20 cellular contexts compared by ENCODE assay signal in genomic region chr7:116226664-116227063, GRCh38. TPM values are rescaled to one million over a fixed set of nuclear protein-coding genes. Genes with fewer than 3 reads are reported as not detected.
DNase-seq lines count a peak whose midpoint lies in the region; ATAC-seq and TF ChIP-seq lines count a peak whose summit lies in the region.
"Had no signal": no experiment of that assay in that cellular context is flagged by ENCODE, and none has a peak within 500 bp of the region (broad histone marks: within the 10 kb centered on the region; RNA-seq: fewer than 3 reads in every experiment).

No MANE protein-coding gene starts in this region.

- BruUV-seq in A673 (replicated peaks; lab: Mats Ljungman, UMichigan): no TSS peak

- H3K27me3 ChIP-seq in A673 (replicated peaks; ENCODE audit: insufficient read depth, low read depth, low read length, poor library complexity) (no peaks in the 10 kb centered on the region), right atrium auricular region (no peaks in the 10 kb centered on the region)

- DNase-seq in A673 (ENCODE audit: low spot score) (no peak), RWPE1 (ENCODE audit: low spot score) (no peak), chondrocyte (ENCODE audit: low spot score) (no peak), SIG-M5 treated with dmso at 0.1 percent for 504 hours (lab: John Stamatoyannopoulos, UW; ENCODE audit: unreplicated experiment) (no peak), right atrium auricular region (ENCODE audit: low spot score) (no peak)
- no peak for DNase-seq in natural killer cell treated with Interleukin-12 subunit alpha and Interleukin-12 subunit beta and Interleukin-15 and Interleukin-18, amount 100 ng/mL, for 72 hours (ENCODE audit: low spot score)
- DNase-seq: activated CD4-positive, alpha-beta T cell treated with anti-CD3 and anti-CD28 coated beads for 1 hour; activated gamma-delta T cell treated with Interleukin-2 at 50 U/mL for 16 hours; Caco-2; hippocampal formation; left colon; NCI-H1436 treated with DMSO at 0.1 percent for 48 hours; posterior cingulate gyrus; stimulated activated naive B cell treated with anti-CD40 and anti-IgM and Interleukin-4, amounts not matched to agents 10 μg/mL and 1 μg/mL and 100 μg/mL, for 72 hours had no signal

- H3K36me3 ChIP-seq in A673 (ENCODE audit: insufficient read depth, low read length, poor library complexity, severe bottlenecking) (no peaks in the 10 kb centered on the region), right atrium auricular region (no peaks in the 10 kb centered on the region)

- H3K27me3 Mint-ChIP-seq in chondrocyte (ENCODE audit: low read depth): no peaks in the 10 kb centered on the region
- H3K27me3 Mint-ChIP-seq in natural killer cell treated with Interleukin-12 subunit alpha and Interleukin-12 subunit beta and Interleukin-15 and Interleukin-18, amount 100 ng/mL, for 72 hours: no peaks in the 10 kb centered on the region
- H3K27me3 Mint-ChIP-seq: brain; stimulated activated naive B cell treated with anti-CD40 and anti-IgM and Interleukin-4, amounts not matched to agents 10 μg/mL and 1 μg/mL and 100 μg/mL, for 72 hours had no signal

- H3K4me1 ChIP-seq in A673 (ENCODE audit: insufficient read depth, low read length, poor library complexity, severe bottlenecking) (peaks cover 96% of the 10 kb centered on the region), right atrium auricular region (peaks cover 0 to 34% of the 10 kb centered on the region in 2 donors)
- H3K4me1 ChIP-seq: Caco-2 had no signal

- intact Hi-C loops in A673 (cut with micrococcal nuclease; ENCODE audit: unreplicated experiment): no loop called here

- TF ChIP-seq CTCF in A673 (conservative IDR thresholded peaks at IDR 0.05; ENCODE audit: low read depth, low read length) (no peak), RWPE1 (conservative IDR thresholded peaks at IDR 0.05; ENCODE audit: low read depth) (no peak), chondrocyte (IDR thresholded peaks at IDR 0.05) (no peak), right atrium auricular region (IDR thresholded peaks at IDR 0.05) (no peak)

- CTCF ChIA-PET in A673 (lab: Charles Lee) (no interaction called here), RWPE1 (lab: Yijun Ruan, JAX) (interaction anchor here (1.3 kb wide), 1 partner anchor 9 kb away, joined by 5 read pairs; no protein-coding TSS in a partner anchor)

- peak overlapping the region; percentile 52 for H3K27ac Mint-ChIP-seq in chondrocyte (ENCODE audit: unreplicated experiment)
- H3K27ac Mint-ChIP-seq in natural killer cell treated with Interleukin-12 subunit alpha and Interleukin-12 subunit beta and Interleukin-15 and Interleukin-18, amount 100 ng/mL, for 72 hours: peak overlapping the region; percentile 72
- H3K27ac Mint-ChIP-seq: brain; stimulated activated naive B cell treated with anti-CD40 and anti-IgM and Interleukin-4, amounts not matched to agents 10 μg/mL and 1 μg/mL and 100 μg/mL, for 72 hours; T-helper 1 cell treated with Interleukin-12 subunit alpha and Interleukin-12 subunit beta and Interleukin-4 antibody, amounts not matched to agents 30 μg/mL and 1 μg/mL, for 36 hours had no signal

- POLR2A ChIA-PET in A673 (lab: Charles Lee; ENCODE audit: low non-redundant PET) (no interaction called here), RWPE1 (lab: Yijun Ruan, JAX; ENCODE audit: low non-redundant PET) (no interaction called here)

- peak overlapping the region; percentile 47 for H3K27ac ChIP-seq in A673 (ENCODE audit: low read depth, low read length, poor library complexity, severe bottlenecking)
- H3K27ac ChIP-seq in RWPE1: peak overlapping the region; percentile 54
- H3K27ac ChIP-seq in right atrium auricular region: no peak overlapping the region

- no peak for ATAC-seq in natural killer cell treated with Interleukin-12 subunit alpha and Interleukin-12 subunit beta and Interleukin-15 and Interleukin-18, amount 100 ng/mL, for 72 hours
- ATAC-seq in HG03439 (IDR thresholded peaks at IDR 0.05; ENCODE audit: unreplicated experiment) (no peak), HG03469 (IDR thresholded peaks at IDR 0.05; ENCODE audit: unreplicated experiment) (no peak)
- ATAC-seq: GM12878; left colon; stimulated activated naive B cell treated with anti-CD40 and anti-IgM and Interleukin-4, amounts not matched to agents 10 μg/mL and 1 μg/mL and 100 μg/mL, for 72 hours had no signal

- H3K9me3 ChIP-seq in A673 (ENCODE audit: low read depth, low read length, poor library complexity, severe bottlenecking) (no peaks in the 10 kb centered on the region), right atrium auricular region (no peaks in the 10 kb centered on the region)
- H3K9me3 ChIP-seq: Caco-2 had no signal

- H3K36me3 Mint-ChIP-seq in chondrocyte (ENCODE audit: low read depth): no peaks in the 10 kb centered on the region
- H3K36me3 Mint-ChIP-seq in natural killer cell treated with Interleukin-12 subunit alpha and Interleukin-12 subunit beta and Interleukin-15 and Interleukin-18, amount 100 ng/mL, for 72 hours: no peaks in the 10 kb centered on the region
- H3K36me3 Mint-ChIP-seq: brain; stimulated activated naive B cell treated with anti-CD40 and anti-IgM and Interleukin-4, amounts not matched to agents 10 μg/mL and 1 μg/mL and 100 μg/mL, for 72 hours had no signal

- H3K9me3 Mint-ChIP-seq in chondrocyte (ENCODE audit: low read depth): no peaks in the 10 kb centered on the region
- H3K9me3 Mint-ChIP-seq in natural killer cell treated with Interleukin-12 subunit alpha and Interleukin-12 subunit beta and Interleukin-15 and Interleukin-18, amount 100 ng/mL, for 72 hours: no peaks in the 10 kb centered on the region
- H3K9me3 Mint-ChIP-seq: brain; stimulated activated naive B cell treated with anti-CD40 and anti-IgM and Interleukin-4, amounts not matched to agents 10 μg/mL and 1 μg/mL and 100 μg/mL, for 72 hours; T-helper 1 cell treated with Interleukin-12 subunit alpha and Interleukin-12 subunit beta and Interleukin-4 antibody, amounts not matched to agents 30 μg/mL and 1 μg/mL, for 36 hours had no signal

- H3K4me3 ChIP-seq in A673 (ENCODE audit: low read depth, low read length, poor library complexity, severe bottlenecking): no peak overlapping the region
- no peak overlapping the region for H3K4me3 ChIP-seq in right atrium auricular region
- H3K4me3 ChIP-seq: GM12878 had no signal

- no peak overlapping the region for H3K4me3 Mint-ChIP-seq in chondrocyte (ENCODE audit: unreplicated experiment)
- H3K4me3 Mint-ChIP-seq in natural killer cell treated with Interleukin-12 subunit alpha and Interleukin-12 subunit beta and Interleukin-15 and Interleukin-18, amount 100 ng/mL, for 72 hours: peak overlapping the region; percentile 34
- H3K4me3 Mint-ChIP-seq: brain; stimulated activated naive B cell treated with anti-CD40 and anti-IgM and Interleukin-4, amounts not matched to agents 10 μg/mL and 1 μg/mL and 100 μg/mL, for 72 hours; T-helper 1 cell treated with Interleukin-12 subunit alpha and Interleukin-12 subunit beta and Interleukin-4 antibody, amounts not matched to agents 30 μg/mL and 1 μg/mL, for 36 hours had no signal

- H3K4me1 Mint-ChIP-seq in chondrocyte (ENCODE audit: low read depth): peaks cover 97% of the 10 kb centered on the region
- peaks cover 68 to 87% of the 10 kb centered on the region in 2 donors for H3K4me1 Mint-ChIP-seq in natural killer cell treated with Interleukin-12 subunit alpha and Interleukin-12 subunit beta and Interleukin-15 and Interleukin-18, amount 100 ng/mL, for 72 hours (ENCODE audit: low read depth in 2 of 2)

RNA-seq across cellular contexts. Expression of gene TES, which starts 16.3 kb away (rescaled TPM):
- total RNA-seq in A673 (2021) (115 and 121 TPM in 2 replicates), chondrocyte (157 to 261 TPM (median 247 TPM) in 3 replicates), right atrium auricular region (10 to 100 TPM; 18.0 to 23.3 TPM)
- total RNA-seq in natural killer cell treated with Interleukin-12 subunit alpha and Interleukin-12 subunit beta and Interleukin-15 and Interleukin-18, amount 100 ng/mL, for 72 hours: 100 to 1,000 TPM in 1 of 2 donors, 10 to 100 TPM in 1; 69.1 to 124 TPM
- total RNA-seq: G401 had no signal

Comparison
In these comparisons a context has a peak if more than half of its experiments do, and no peak if none do; other contexts are left out.
1. H3K27ac ChIP-seq: peak in A673 (single experiment) and RWPE1 (single experiment); none in right atrium auricular region (0 of 2).